Comparison of ENCODE assay signal across 12 cellular contexts in the genomic region with DNA sequence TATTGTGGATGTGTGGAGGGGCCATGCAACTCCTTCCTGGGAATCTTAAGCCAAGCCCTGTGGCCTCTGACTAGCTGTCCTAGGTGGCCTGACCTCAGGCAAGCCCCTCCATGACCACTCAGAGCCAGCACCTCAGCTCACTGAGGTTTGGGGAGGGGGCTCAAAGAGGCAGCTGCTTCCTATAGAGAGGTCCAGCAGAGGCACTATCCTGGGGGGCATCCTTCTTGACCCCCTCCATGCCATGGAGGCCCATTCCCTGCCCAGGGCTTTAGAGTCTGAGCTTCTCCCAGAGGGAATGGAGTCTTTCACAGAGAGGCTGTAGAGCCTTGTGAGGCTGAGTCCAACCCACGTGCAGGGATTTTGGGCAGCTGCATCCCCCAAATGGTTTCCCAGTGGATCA. TPM values are rescaled to one million over a fixed set of nuclear protein-coding genes. Genes with fewer than 3 reads are reported as not detected.
A peak's percentile ranks its signal among the peaks of the same experiment; 100 is the strongest.
DNase-seq lines count a peak whose midpoint lies in the region; ATAC-seq and TF ChIP-seq lines count a peak whose summit lies in the region.
"Had no signal": no experiment of that assay in that cellular context is flagged by ENCODE, and none has a peak within 500 bp of the region (broad histone marks: within the 10 kb centered on the region; RNA-seq: fewer than 3 reads in every experiment).

No MANE protein-coding gene starts in this region.

- DNase-seq in activated CD8-positive, alpha-beta T cell treated with anti-CD3 and anti-CD28 coated beads for 36 hours = peak; percentile 7
- no peak for DNase-seq in NCI-H82 (lab: John Stamatoyannopoulos, UW)
- DNase-seq in CD1c-positive myeloid dendritic cell (ENCODE audit: extremely low spot score) = no peak
- no peak for DNase-seq in NCI-H2171 (lab: John Stamatoyannopoulos, UW)
- DNase-seq: endodermal cell, SW 1271 had no signal

- no peaks in the 10 kb centered on the region for H3K9me2 ChIP-seq in Loucy (replicated peaks; ENCODE audit: low read depth, low read length)

- no peaks in the 10 kb centered on the region for H3K27me3 ChIP-seq in Loucy (ENCODE audit: insufficient read depth, low read length, poor library complexity, severe bottlenecking)
- H3K27me3 ChIP-seq in esophagus (ENCODE audit: control insufficient read depth in 1 of 2, insufficient read depth in 2 of 2, low read length in 2 of 2) = no peaks in the 10 kb centered on the region
- H3K27me3 ChIP-seq: ovary had no signal

- no peak for ATAC-seq in activated CD8-positive, alpha-beta T cell treated with anti-CD3 and anti-CD28 coated beads for 36 hours
- ATAC-seq in stimulated activated memory B cell treated with anti-CD40 and anti-IgM and Interleukin-4, amounts not matched to agents 10 μg/mL and 1 μg/mL and 100 μg/mL, for 72 hours = no peak
- ATAC-seq: left lobe of liver had no signal

- intact Hi-C loops in activated CD8-positive, alpha-beta T cell treated with anti-CD3 and anti-CD28 coated beads for 36 hours (cut with micrococcal nuclease) = no loop called here

- peaks cover 2% of the 10 kb centered on the region for H3K36me3 Mint-ChIP-seq in activated CD8-positive, alpha-beta T cell treated with anti-CD3 and anti-CD28 coated beads for 36 hours (ENCODE audit: low read depth)
- no peaks in the 10 kb centered on the region for H3K36me3 Mint-ChIP-seq in stimulated activated memory B cell treated with anti-CD40 and anti-IgM and Interleukin-4, amounts not matched to agents 10 μg/mL and 1 μg/mL and 100 μg/mL, for 72 hours

- H3K4me2 ChIP-seq in Loucy (ENCODE audit: low read depth, low read length, poor library complexity, severe bottlenecking) = peak overlapping the region; percentile 26
- H3K4me2 ChIP-seq: KMS-11 had no signal

- CTCF ChIA-PET in activated CD8-positive, alpha-beta T cell treated with anti-CD3 and anti-CD28 coated beads for 36 hours (lab: Charles Lee) = interaction anchor here (0.9 to 4.2 kb wide), 10 partner anchors 9 to 87 kb away, joined by 3 to 16 read pairs (median 4); no protein-coding TSS in a partner anchor

- no peaks in the 10 kb centered on the region for H3K9me3 ChIP-seq in Loucy (ENCODE audit: insufficient read depth, low read depth, low read length)
- no peaks in the 10 kb centered on the region for H3K9me3 ChIP-seq in esophagus (ENCODE audit: control insufficient read depth in 2 of 2, insufficient read depth in 1 of 2, low read depth in 1 of 2, low read length in 1 of 2)
- H3K9me3 ChIP-seq: ovary had no signal

- H3K4me3 Mint-ChIP-seq in activated CD8-positive, alpha-beta T cell treated with anti-CD3 and anti-CD28 coated beads for 36 hours = no peak overlapping the region
- no peak overlapping the region for H3K4me3 Mint-ChIP-seq in stimulated activated memory B cell treated with anti-CD40 and anti-IgM and Interleukin-4, amounts not matched to agents 10 μg/mL and 1 μg/mL and 100 μg/mL, for 72 hours
- H3K4me3 Mint-ChIP-seq: endodermal cell had no signal

- TF ChIP-seq CTCF in Loucy (conservative IDR thresholded peaks at IDR 0.05; ENCODE audit: low read length) = no peak
- TF ChIP-seq CTCF in activated CD8-positive, alpha-beta T cell treated with anti-CD3 and anti-CD28 coated beads for 36 hours (IDR thresholded peaks at IDR 0.05) = no peak

- peak overlapping the region; percentile 40 for H3K9ac ChIP-seq in Loucy (ENCODE audit: low read depth, low read length, poor library complexity, severe bottlenecking)
- H3K9ac ChIP-seq: KMS-11 had no signal

- POLR2A ChIA-PET in activated CD8-positive, alpha-beta T cell treated with anti-CD3 and anti-CD28 coated beads for 36 hours (lab: Charles Lee) = interaction anchor here (0.6 to 36.6 kb wide), 10 partner anchors 8 to 87 kb away, joined by 3 to 1641 read pairs (median 10); partner anchors contain the start of gene IRF1

- no peaks in the 10 kb centered on the region for H3F3A ChIP-seq in Loucy (ENCODE audit: low read depth)

- H3K9me3 Mint-ChIP-seq in activated CD8-positive, alpha-beta T cell treated with anti-CD3 and anti-CD28 coated beads for 36 hours = no peaks in the 10 kb centered on the region
- H3K9me3 Mint-ChIP-seq in stimulated activated memory B cell treated with anti-CD40 and anti-IgM and Interleukin-4, amounts not matched to agents 10 μg/mL and 1 μg/mL and 100 μg/mL, for 72 hours = no peaks in the 10 kb centered on the region

- H2AFZ ChIP-seq in Loucy (ENCODE audit: low read length) = no peak overlapping the region

- H3K79me2 ChIP-seq in Loucy (ENCODE audit: insufficient read depth, low read length) = peaks cover 11% of the 10 kb centered on the region

- H3K4me1 ChIP-seq in Loucy (ENCODE audit: insufficient read depth, low read length, poor library complexity, severe bottlenecking) = peaks cover 49% of the 10 kb centered on the region
- peaks cover 3 to 9% of the 10 kb centered on the region in 2 donors for H3K4me1 ChIP-seq in esophagus (ENCODE audit: control insufficient read depth in 2 of 2, insufficient read depth in 2 of 2, low read length in 1 of 2)

- H3K27ac ChIP-seq in esophagus (ENCODE audit: low read depth in 2 of 2, low read length in 1 of 2) = peak overlapping the region; percentile 38 to 39
- H3K27ac ChIP-seq: KMS-11, ovary had no signal

- WGBS in esophagus, 2 donors = 72 to 89% methylated on average over 1 of the region's 1 CpG

- H3K27me3 Mint-ChIP-seq in activated CD8-positive, alpha-beta T cell treated with anti-CD3 and anti-CD28 coated beads for 36 hours = no peaks in the 10 kb centered on the region
- H3K27me3 Mint-ChIP-seq in stimulated activated memory B cell treated with anti-CD40 and anti-IgM and Interleukin-4, amounts not matched to agents 10 μg/mL and 1 μg/mL and 100 μg/mL, for 72 hours = no peaks in the 10 kb centered on the region

- H3K36me3 ChIP-seq in Loucy (ENCODE audit: insufficient read depth, low read length) (no peaks in the 10 kb centered on the region), esophagus (ENCODE audit: control insufficient read depth in 2 of 2, insufficient read depth in 2 of 2, low read length in 1 of 2) (peaks cover 0 to 3% of the 10 kb centered on the region in 2 donors)
- H3K36me3 ChIP-seq: ovary had no signal

- peak overlapping the region; percentile 78 for H3K27ac Mint-ChIP-seq in activated CD8-positive, alpha-beta T cell treated with anti-CD3 and anti-CD28 coated beads for 36 hours
- peak overlapping the region; percentile 79 for H3K27ac Mint-ChIP-seq in stimulated activated memory B cell treated with anti-CD40 and anti-IgM and Interleukin-4, amounts not matched to agents 10 μg/mL and 1 μg/mL and 100 μg/mL, for 72 hours
- H3K27ac Mint-ChIP-seq: endodermal cell had no signal

- H3K4me3 ChIP-seq in Loucy (ENCODE audit: low read length, poor library complexity, severe bottlenecking) (no peak overlapping the region), esophagus (ENCODE audit: low read depth in 1 of 2, low read length in 2 of 2) (no peak overlapping the region)
- H3K4me3 ChIP-seq: ovary had no signal

- H4K20me1 ChIP-seq in Loucy (ENCODE audit: insufficient read depth, low read length, poor library complexity, severe bottlenecking) = no peaks in the 10 kb centered on the region

- peaks cover 75% of the 10 kb centered on the region for H3K4me1 Mint-ChIP-seq in activated CD8-positive, alpha-beta T cell treated with anti-CD3 and anti-CD28 coated beads for 36 hours (ENCODE audit: low read depth)
- H3K4me1 Mint-ChIP-seq in stimulated activated memory B cell treated with anti-CD40 and anti-IgM and Interleukin-4, amounts not matched to agents 10 μg/mL and 1 μg/mL and 100 μg/mL, for 72 hours = peaks cover 72% of the 10 kb centered on the region

RNA-seq across cellular contexts. Expression of gene IRF1, which starts 17.0 kb away (rescaled TPM):
- 100 to 1,000 TPM; 121 to 128 TPM for total RNA-seq in activated CD8-positive, alpha-beta T cell treated with anti-CD3 and anti-CD28 coated beads for 36 hours
- polyA plus RNA-seq in esophagus = 10 to 100 TPM in 1 of 2 donors, 1 to 10 TPM in 1; 7.5 to 14.2 TPM
